Comparison of ENCODE assay signal across 18 cellular contexts in the genomic region with DNA sequence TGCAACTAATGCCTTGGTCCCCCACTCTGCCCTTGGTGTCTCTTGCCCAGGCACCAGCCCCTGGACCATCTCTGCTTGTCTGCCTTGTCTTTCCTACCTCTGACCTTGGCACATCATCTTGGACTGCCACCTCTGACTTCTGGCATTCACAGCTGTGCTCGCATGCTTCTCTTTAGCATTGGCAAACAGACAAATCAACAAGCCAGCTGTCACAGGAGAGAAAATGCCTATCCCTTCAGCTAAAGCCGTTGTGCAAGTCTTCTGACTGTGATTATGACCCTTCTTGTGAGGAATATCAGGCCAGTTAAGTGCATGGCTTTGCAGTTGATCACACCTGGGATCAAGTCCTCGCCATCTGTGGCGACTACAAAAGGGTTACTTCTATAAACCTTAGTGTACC.
"Had no signal": no experiment of that assay in that cellular context is flagged by ENCODE, and none has a peak within 500 bp of the region (broad histone marks: within the 10 kb centered on the region; RNA-seq: fewer than 3 reads in every experiment).

No MANE protein-coding gene starts in this region.

- H3K4me3 ChIP-seq: body of pancreas, heart right ventricle, neural progenitor cell, skin epidermis had no signal

- H2AFZ ChIP-seq: neural progenitor cell, parathyroid adenoma had no signal

- H3K36me3 ChIP-seq: neural progenitor cell had no signal

- H3K27me3 ChIP-seq: body of pancreas, heart right ventricle, neural progenitor cell had no signal

- H3K4me2 ChIP-seq: neural progenitor cell had no signal

- H3K9ac ChIP-seq: neural progenitor cell, parathyroid adenoma had no signal

- DNase-seq: activated CD4-positive, alpha-beta T cell treated with anti-CD3 and anti-CD28 coated beads, Interleukin-2, amount 10 ng/mL, durations not matched to agents 7 days and 5 days; activated CD4-positive, CD25-positive, alpha-beta regulatory T cell; activated CD8-positive, alpha-beta memory T cell treated with anti-CD3 and anti-CD28 coated beads, Interleukin-2, amount 50 U/mL, for 48 hours; activated gamma-delta T cell; activated T-cell treated with anti-CD3 and anti-CD28 coated beads, Interleukin-2, amount 50 U/mL, for 72 hours; body of pancreas; effector memory CD8-positive, alpha-beta T cell; heart right ventricle; left cardiac atrium; naive B cell; retina; stimulated activated CD4-positive, alpha-beta T cell treated with anti-CD3 and anti-CD28 coated beads, Interleukin-15, amount 100 ng/mL, for 24 hours; stimulated activated CD4-positive, alpha-beta T cell treated with anti-CD3 and anti-CD28 coated beads, Interleukin-4, amount 100 ng/mL, for 1 hour; stimulated activated naive B cell treated with anti-CD40 and anti-IgM and Interleukin-4, amounts not matched to agents 10 μg/mL and 1 μg/mL and 100 μg/mL, for 72 hours; trophoblast cell had no signal

- H3K27ac ChIP-seq: body of pancreas, heart right ventricle, neural progenitor cell, parathyroid adenoma, skin epidermis had no signal

- H3K79me2 ChIP-seq: parathyroid adenoma had no signal

- H3K9me3 ChIP-seq: body of pancreas, heart right ventricle had no signal

- H3K4me1 ChIP-seq: body of pancreas, neural progenitor cell, parathyroid adenoma had no signal
